ENCODE assay signal across 8 cellular contexts in the genomic region with DNA sequence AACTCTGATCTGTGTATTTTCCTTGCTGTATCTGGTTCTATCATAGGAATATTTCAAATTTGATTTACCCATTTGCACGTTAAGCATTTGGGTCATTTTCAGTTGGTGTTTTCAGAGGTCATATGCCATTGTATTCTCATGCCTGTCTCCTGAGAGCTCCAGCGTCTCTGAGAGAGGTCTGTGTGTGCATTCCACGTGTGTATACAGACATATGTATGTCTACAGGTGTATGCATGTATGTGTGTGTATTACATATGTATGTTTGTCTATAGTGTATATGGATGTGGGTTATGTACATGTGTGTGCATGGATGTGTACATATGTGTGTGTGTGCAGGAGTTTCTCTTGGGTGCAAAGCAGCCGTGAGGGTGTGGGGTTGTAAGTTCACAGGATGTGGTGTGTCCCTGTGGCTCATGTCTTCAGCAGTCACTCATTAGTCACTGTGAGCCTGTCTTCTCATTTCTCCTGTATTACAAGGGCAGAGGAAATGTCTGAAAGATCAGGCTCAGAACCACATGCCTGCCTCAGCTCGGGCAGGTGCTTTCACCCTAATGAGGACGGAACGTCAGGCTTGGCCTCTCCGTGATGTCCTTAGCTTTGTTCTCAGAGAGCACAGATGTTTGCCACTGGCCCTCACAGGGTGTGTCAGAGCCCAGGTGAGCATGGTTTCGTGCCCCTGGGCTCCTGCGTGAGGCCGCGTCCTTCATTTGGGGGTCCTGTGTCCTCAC.
DNase-seq lines count a peak whose midpoint lies in the region; ATAC-seq lines count a peak whose summit lies in the region.

No MANE protein-coding gene starts in this region.

- ATAC-seq in HG02642 (IDR thresholded peaks at IDR 0.05; ENCODE audit: poor library complexity, unreplicated experiment), result no peak

- H3K27me3 Mint-ChIP-seq in activated naive CD4-positive, alpha-beta T cell treated with anti-CD3 and anti-CD28 coated beads for 36 hours (ENCODE audit: low read depth), result no peaks in the 10 kb centered on the region

- no peaks in the 10 kb centered on the region for H3K9me3 Mint-ChIP-seq in activated naive CD4-positive, alpha-beta T cell treated with anti-CD3 and anti-CD28 coated beads for 36 hours

- intact Hi-C loops in activated naive CD4-positive, alpha-beta T cell treated with anti-CD3 and anti-CD28 coated beads for 36 hours (cut with micrococcal nuclease), result loop anchor here (1.0 kb wide), 1 partner anchor 18 kb away; no protein-coding TSS in a partner anchor

- peak; percentile 17 to 18 for DNase-seq in activated CD4-positive, alpha-beta T cell treated with anti-CD3 and anti-CD28 coated beads for 24 hours (ENCODE audit: low read depth in 2 of 2)
- DNase-seq in activated CD4-positive, alpha-beta T cell treated with anti-CD3 and anti-CD28 coated beads for 4 hours, result no peak
- peak; percentile 34 for DNase-seq in KG1 (lab: John Stamatoyannopoulos, UW)
- DNase-seq in activated naive CD4-positive, alpha-beta T cell treated with anti-CD3 and anti-CD28 coated beads for 36 hours, result peak; percentile 70
- peak; percentile 5 for DNase-seq in midbrain (lab: John Stamatoyannopoulos, UW)
- no peak for DNase-seq in mucosa of gallbladder (ENCODE audit: low spot score)
- no peak for DNase-seq in NCI-H446 (lab: John Stamatoyannopoulos, UW)

- CTCF ChIA-PET in activated naive CD4-positive, alpha-beta T cell treated with anti-CD3 and anti-CD28 coated beads for 36 hours (lab: Charles Lee), result interaction anchor here (0.7 kb wide), 1 partner anchor 19 kb away, joined by 3 read pairs; no protein-coding TSS in a partner anchor

- peaks cover 19% of the 10 kb centered on the region for H3K4me1 Mint-ChIP-seq in activated naive CD4-positive, alpha-beta T cell treated with anti-CD3 and anti-CD28 coated beads for 36 hours (ENCODE audit: low read depth)

- no peaks in the 10 kb centered on the region for H3K36me3 Mint-ChIP-seq in activated naive CD4-positive, alpha-beta T cell treated with anti-CD3 and anti-CD28 coated beads for 36 hours (ENCODE audit: low read depth)

- peak overlapping the region; percentile 46 for H3K27ac Mint-ChIP-seq in activated naive CD4-positive, alpha-beta T cell treated with anti-CD3 and anti-CD28 coated beads for 36 hours

- H3K4me3 Mint-ChIP-seq in activated naive CD4-positive, alpha-beta T cell treated with anti-CD3 and anti-CD28 coated beads for 36 hours, result no peak overlapping the region

Comparison
In these comparisons a context has a peak if more than half of its experiments do, and no peak if none do; other contexts are left out.
1. DNase-seq: peak in activated CD4-positive, alpha-beta T cell treated with anti-CD3 and anti-CD28 coated beads for 24 hours (2 of 2), KG1 (single experiment), activated naive CD4-positive, alpha-beta T cell treated with anti-CD3 and anti-CD28 coated beads for 36 hours (single experiment) and midbrain (single experiment); none in activated CD4-positive, alpha-beta T cell treated with anti-CD3 and anti-CD28 coated beads for 4 hours (0 of 2), mucosa of gallbladder (single experiment) and NCI-H446 (0 of 2).